Comparison of ENCODE assay signal across 9 cellular contexts in the genomic region with DNA sequence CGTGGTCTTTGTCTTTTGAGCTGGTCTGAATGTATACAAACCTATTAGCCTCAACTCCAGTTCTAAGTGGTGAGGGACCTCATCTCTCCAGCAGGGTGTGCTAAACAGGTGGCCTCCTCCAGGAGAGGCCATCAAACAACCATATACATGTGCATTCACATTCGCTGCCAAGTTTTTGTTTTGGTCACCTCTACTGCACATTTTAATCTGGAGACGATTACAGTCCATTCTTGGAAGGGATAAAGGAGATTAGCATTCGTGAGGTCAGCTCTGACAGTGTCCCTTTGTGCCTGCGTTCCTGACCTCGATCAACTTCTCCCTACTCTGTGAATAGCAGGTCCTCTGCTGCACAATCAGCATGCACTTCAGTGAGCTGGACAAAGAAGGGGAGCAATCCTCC.
DNase-seq lines count a peak whose midpoint lies in the region; ATAC-seq and TF ChIP-seq lines count a peak whose summit lies in the region.
"Had no signal": no experiment of that assay in that cellular context is flagged by ENCODE, and none has a peak within 500 bp of the region (broad histone marks: within the 10 kb centered on the region; RNA-seq: fewer than 3 reads in every experiment).

No MANE protein-coding gene starts in this region.

- peak; percentile 67 to 95 (median 90) for ATAC-seq in heart right ventricle
- ATAC-seq in HG02970 (IDR thresholded peaks at IDR 0.05; ENCODE audit: low FRiP score, unreplicated experiment): no peak

- H3K27ac ChIP-seq in heart right ventricle: peak overlapping the region in 7 of 10 donors; percentile 2 to 64 (median 52)
- H3K27ac ChIP-seq: SJSA1 had no signal

- intact Hi-C loops in heart right ventricle (cut with DNase I): loop anchor here in 9 of 10 donors (1.0 to 10.0 kb wide), 5 partner anchors 59 to 402 kb away; a partner anchor contains a TSS

- H3K4me1 Mint-ChIP-seq in HFFc6 (ENCODE audit: low read depth): no peaks in the 10 kb centered on the region

- no peak overlapping the region for H3K4me3 Mint-ChIP-seq in HFFc6

- TF ChIP-seq CTCF in GM10266 (IDR thresholded peaks at IDR 0.05; ENCODE audit: control insufficient read depth, insufficient read depth, low read depth, missing control alignments) (peak; percentile 34), HFFc6 (IDR thresholded peaks at IDR 0.05) (peak; percentile 76), heart right ventricle (IDR thresholded peaks at IDR 0.05) (peak; percentile 29 to 70 (median 55))

- H3K36me3 Mint-ChIP-seq in HFFc6 (ENCODE audit: low read depth): peaks cover 23% of the 10 kb centered on the region

- H3K4me1 ChIP-seq in heart right ventricle: peaks cover 0 to 29% (median 11%) of the 10 kb centered on the region in 9 donors
- H3K4me1 ChIP-seq: SJSA1 had no signal

- WGBS in heart right ventricle, 2 donors: 30 to 41% methylated on average over 6 of the region's 6 CpGs

- H3K4me3 ChIP-seq in heart right ventricle: no peak overlapping the region
- H3K4me3 ChIP-seq: SJSA1 had no signal

- H3K36me3 ChIP-seq in heart right ventricle: peaks cover 0 to 79% (median 21%) of the 10 kb centered on the region in 9 donors

- no peaks in the 10 kb centered on the region for H3K27me3 ChIP-seq in heart right ventricle
- H3K27me3 ChIP-seq: SJSA1 had no signal

- DNase-seq in GM10266 (ENCODE audit: extremely low spot score) (peak; percentile 25), HFFc6 (peak; percentile 30), RPMI7951 (ENCODE audit: low read depth) (peak; percentile 19), heart right ventricle (peak in 1 of 2 donors; percentile 38), NCI-H1436 (lab: John Stamatoyannopoulos, UW) (no peak), NCI-H2107 treated with DMSO at 0.1 percent for 48 hours (lab: John Stamatoyannopoulos, UW; ENCODE audit: unreplicated experiment) (no peak), cerebellar nuclear complex (lab: John Stamatoyannopoulos, UW) (no peak)

- H3K9me3 Mint-ChIP-seq in HFFc6: no peaks in the 10 kb centered on the region

- no peak overlapping the region for H3K27ac Mint-ChIP-seq in HFFc6

- H3K27me3 Mint-ChIP-seq in HFFc6 (ENCODE audit: insufficient read depth): peaks cover 2% of the 10 kb centered on the region; the same call in 1 of the 2 replicates

- no peaks in the 10 kb centered on the region for H3K9me3 ChIP-seq in heart right ventricle
- H3K9me3 ChIP-seq: SJSA1 had no signal

Comparison
In these comparisons a context has a peak if more than half of its experiments do, and no peak if none do; other contexts are left out.
1. DNase-seq: peak in GM10266 (single experiment), HFFc6 (single experiment) and RPMI7951 (single experiment); none in NCI-H1436 (single experiment), NCI-H2107 treated with DMSO at 0.1 percent for 48 hours (single experiment) and cerebellar nuclear complex (0 of 2).
2. Peak in every context shown above with its lines, with median percentiles within 50 percentile points of each other: CTCF ChIP-seq.